Comparison of ENCODE assay signal across 1 cellular context in the genomic region with DNA sequence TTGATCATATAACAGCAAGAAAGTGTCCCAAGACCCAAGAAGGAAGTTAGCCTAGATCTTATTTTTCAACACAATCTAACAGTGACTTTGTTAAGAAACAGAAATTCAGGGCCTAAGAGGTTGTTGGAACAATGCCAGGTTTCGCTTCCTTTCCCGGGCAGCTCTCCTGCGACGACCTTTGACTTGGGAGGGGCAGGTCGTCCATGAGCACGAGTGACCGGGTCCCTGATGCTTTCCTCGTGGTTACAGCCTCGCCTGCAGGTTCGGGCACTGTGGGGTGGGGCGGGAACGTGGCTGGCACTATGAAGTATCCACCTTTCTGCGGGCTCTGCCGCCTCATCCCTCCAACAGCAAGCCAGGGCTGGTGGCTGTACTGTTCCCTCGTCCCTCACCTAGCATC.
A peak's percentile ranks its signal among the peaks of the same experiment; 100 is the strongest.
TF ChIP-seq lines count a peak whose summit lies in the region.

No MANE protein-coding gene starts in this region.

TF ChIP-seq in K562, 482 proteins besides CTCF, POLR2A, EP300 and RAD21 (continued from another document):
- no peak for TF ChIP-seq ELK3 (CRISPR knock-in tag; IDR thresholded peaks at IDR 0.05)
- peak; percentile 93 for TF ChIP-seq NFIC (IDR thresholded peaks at IDR 0.05)
- no peak for TF ChIP-seq HNRNPL (IDR thresholded peaks at IDR 0.05; ENCODE audit: low read depth, low read length)
